In genomic region chr7:84482476-84482875, GRCh38 we compare ENCODE assay signal across 18 cellular contexts.
"Had no signal": no experiment of that assay in that cellular context is flagged by ENCODE, and none has a peak within 500 bp of the region (broad histone marks: within the 10 kb centered on the region; RNA-seq: fewer than 3 reads in every experiment).

No MANE protein-coding gene starts in this region.

- H3K4me1 Mint-ChIP-seq: naive B cell; natural killer cell; stimulated activated memory B cell treated with anti-CD40 and anti-IgM and Interleukin-4, amounts not matched to agents 10 μg/mL and 1 μg/mL and 100 μg/mL, for 72 hours; stimulated activated naive CD8-positive, alpha-beta T cell treated with anti-CD3 and anti-CD28 coated beads, Interleukin-15, amount 100 ng/mL, for 72 hours had no signal

- H3K36me3 Mint-ChIP-seq: mesothelial cell of epicardium; naive B cell; natural killer cell; stimulated activated memory B cell treated with anti-CD40 and anti-IgM and Interleukin-4, amounts not matched to agents 10 μg/mL and 1 μg/mL and 100 μg/mL, for 72 hours had no signal

- H3K9me3 Mint-ChIP-seq: mesothelial cell of epicardium; naive B cell; stimulated activated naive CD8-positive, alpha-beta T cell treated with anti-CD3 and anti-CD28 coated beads, Interleukin-15, amount 100 ng/mL, for 72 hours had no signal

- H3K27ac Mint-ChIP-seq: mesothelial cell of epicardium; naive B cell; natural killer cell; progenitor cell of endocrine pancreas; stimulated activated memory B cell treated with anti-CD40 and anti-IgM and Interleukin-4, amounts not matched to agents 10 μg/mL and 1 μg/mL and 100 μg/mL, for 72 hours; stimulated activated naive CD8-positive, alpha-beta T cell treated with anti-CD3 and anti-CD28 coated beads, Interleukin-15, amount 100 ng/mL, for 72 hours had no signal

- H3K4me3 Mint-ChIP-seq: mesothelial cell of epicardium; natural killer cell; stimulated activated memory B cell treated with anti-CD40 and anti-IgM and Interleukin-4, amounts not matched to agents 10 μg/mL and 1 μg/mL and 100 μg/mL, for 72 hours; stimulated activated naive CD8-positive, alpha-beta T cell treated with anti-CD3 and anti-CD28 coated beads, Interleukin-15, amount 100 ng/mL, for 72 hours had no signal

- ATAC-seq: natural killer cell; right lobe of liver; stimulated activated memory B cell treated with anti-CD40 and anti-IgM and Interleukin-4, amounts not matched to agents 10 μg/mL and 1 μg/mL and 100 μg/mL, for 72 hours; stimulated activated naive CD8-positive, alpha-beta T cell treated with anti-CD3 and anti-CD28 coated beads, Interleukin-15, amount 100 ng/mL, for 72 hours had no signal

- DNase-seq: hippocampal formation; left ventricle myocardium inferior; mesendoderm; naive B cell; natural killer cell; ovary; right lobe of liver; stimulated activated CD4-positive, alpha-beta T cell treated with anti-CD3 and anti-CD28 coated beads, Interleukin-1b, Interleukin-23, amount 100 ng/mL, for 48 hours; stimulated activated CD4-positive, alpha-beta T cell treated with anti-CD3 and anti-CD28 coated beads, Interleukin-2, amount 100 ng/mL, for 48 hours; stimulated activated CD4-positive, alpha-beta T cell treated with anti-CD3 and anti-CD28 coated beads, Interleukin-4, amount 100 ng/mL, for 4 hours; stimulated activated CD8-positive, alpha-beta memory T cell treated with anti-CD3 and anti-CD28 coated beads, Interleukin-4, amount 100 ng/mL, for 48 hours; stimulated activated naive CD4-positive, alpha-beta T cell treated with Interleukin-2 at 50 U/mL for 16 hours; stimulated activated naive CD8-positive, alpha-beta T cell treated with anti-CD3 and anti-CD28 coated beads, Interleukin-15, amount 100 ng/mL, for 72 hours; substantia nigra; upper lobe of left lung had no signal

- H3K27me3 Mint-ChIP-seq: naive B cell; progenitor cell of endocrine pancreas; stimulated activated memory B cell treated with anti-CD40 and anti-IgM and Interleukin-4, amounts not matched to agents 10 μg/mL and 1 μg/mL and 100 μg/mL, for 72 hours had no signal
